In the genomic region with DNA sequence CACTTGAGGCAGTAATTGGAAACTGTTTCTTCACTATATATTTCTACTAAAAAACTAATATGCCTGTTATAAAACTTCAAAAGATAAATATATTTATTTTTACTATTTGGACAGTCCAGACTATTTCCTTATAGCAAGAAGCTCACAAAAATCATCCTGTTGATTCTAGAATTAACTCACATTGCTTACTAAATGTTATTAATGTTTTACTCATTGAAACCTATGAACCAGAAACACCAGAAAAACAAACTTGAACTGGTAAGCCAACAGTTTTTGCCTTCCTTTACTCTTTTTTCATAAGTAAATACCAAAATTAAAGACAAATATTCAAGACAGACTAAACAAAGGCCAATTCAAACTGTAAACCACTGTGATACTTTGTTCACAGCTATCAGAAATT, we compare ENCODE assay signal across 24 cellular contexts. TPM values are rescaled to one million over a fixed set of nuclear protein-coding genes. Genes with fewer than 3 reads are reported as not detected.
A peak's percentile ranks its signal among the peaks of the same experiment; 100 is the strongest.
DNase-seq lines count a peak whose midpoint lies in the region; ATAC-seq, FAIRE-seq and TF ChIP-seq lines count a peak whose summit lies in the region.
"Had no signal": no experiment of that assay in that cellular context is flagged by ENCODE, and none has a peak within 500 bp of the region (broad histone marks: within the 10 kb centered on the region; RNA-seq: fewer than 3 reads in every experiment).

No MANE protein-coding gene starts in this region.

- CTCF ChIA-PET in SK-N-SH (lab: Yijun Ruan, JAX), result interaction anchor here (1.4 kb wide), 2 partner anchors 10 kb away, joined by 3 to 4 read pairs; no protein-coding TSS in a partner anchor

- TF ChIP-seq CTCF in kidney (IDR thresholded peaks at IDR 0.05; ENCODE audit: borderline replicate concordance, extremely low read depth, insufficient read depth) (no peak), nephron (IDR thresholded peaks at IDR 0.05; ENCODE audit: unreplicated experiment in 3 of 3) (no peak), SK-N-SH (IDR thresholded peaks at IDR 0.05) (no peak)

- H3K36me3 ChIP-seq in kidney (ENCODE audit: control insufficient read depth in 1 of 2, insufficient read depth in 2 of 2, low read length in 2 of 2) (peaks cover 16 to 34% of the 10 kb centered on the region in 2 donors), SK-N-SH (replicated peaks in 1 of 2; ENCODE audit: control insufficient read depth in 1 of 2, insufficient read depth in 2 of 2, low read length in 1 of 2) (peaks cover 77 to 81% of the 10 kb centered on the region in 2 experiments)

- H3K4me1 Mint-ChIP-seq in nephron, result no peaks in the 10 kb centered on the region
- H3K4me1 Mint-ChIP-seq: B cell had no signal

- H3K9ac ChIP-seq in kidney (ENCODE audit: low read length in 2 of 2), result no peak overlapping the region
- H3K9ac ChIP-seq in SK-N-SH, result no peak overlapping the region
- H3K9ac ChIP-seq: BLaER1 had no signal

- H3K4me1 ChIP-seq in kidney (ENCODE audit: control insufficient read depth in 1 of 2, insufficient read depth in 1 of 2, low read depth in 1 of 2, low read length in 2 of 2), result peaks cover 0 to 14% of the 10 kb centered on the region in 2 donors
- no peaks in the 10 kb centered on the region for H3K4me1 ChIP-seq in SK-N-SH (ENCODE audit: control insufficient read depth in 1 of 2, insufficient read depth in 2 of 2, low read depth in 1 of 2, low read length in 1 of 2)
- H3K4me1 ChIP-seq: BLaER1, Caco-2, HAP-1 had no signal

- H3K36me3 Mint-ChIP-seq in nephron (ENCODE audit: low read depth), result peaks cover 66% of the 10 kb centered on the region

- H3K9me3 ChIP-seq in kidney (ENCODE audit: control insufficient read depth in 1 of 2, low read length in 2 of 2) (no peaks in the 10 kb centered on the region), SK-N-SH (no peaks in the 10 kb centered on the region)
- H3K9me3 ChIP-seq: BLaER1, Caco-2, HAP-1 had no signal

- H3K27ac ChIP-seq in kidney (ENCODE audit: low read depth in 2 of 2, low read length in 2 of 2), result peak overlapping the region; percentile 34 to 51
- H3K27ac ChIP-seq in SK-N-SH (ENCODE audit: low read depth in 2 of 2, low read length in 1 of 2), result no peak overlapping the region
- H3K27ac ChIP-seq: BLaER1, C4-2B had no signal

- H3F3A ChIP-seq in SK-N-SH (replicated peaks; ENCODE audit: insufficient read depth), result peaks cover 9% of the 10 kb centered on the region

- no peak overlapping the region for H2AFZ ChIP-seq in SK-N-SH (ENCODE audit: low read depth)

- DNase-seq in RCC 7860 (ENCODE audit: low spot score) (no peak), kidney (no peak), SHP77 treated with DMSO at 0.1 percent for 48 hours (lab: John Stamatoyannopoulos, UW) (no peak), SHP77 (lab: John Stamatoyannopoulos, UW) (no peak), SK-N-SH (no peak)
- DNase-seq: Caco-2; CD4-positive, CD25-positive, alpha-beta regulatory T cell; CD8-positive, alpha-beta T cell; DMS153; DND-41; GDM1; GOT3; HFFc6 had no signal

- FAIRE-seq in G401.6 (lab: Jason Lieb, UNC) (peak; percentile 33), RCC 7860 (lab: Jason Lieb, UNC) (peak; percentile 68), kidney (lab: Jason Lieb, UNC) (peak; percentile 90)
- FAIRE-seq: A204.1, GM12878, GM18507, H54 had no signal

- H3K4me2 ChIP-seq in SK-N-SH, result no peak overlapping the region
- H3K4me2 ChIP-seq: BLaER1 had no signal

- H3K27me3 Mint-ChIP-seq in nephron (ENCODE audit: low read depth), result no peaks in the 10 kb centered on the region
- H3K27me3 Mint-ChIP-seq: B cell; CD4-positive, CD25-positive, alpha-beta regulatory T cell had no signal

- H3K27me3 ChIP-seq in SK-N-SH (ENCODE audit: insufficient read depth), result no peaks in the 10 kb centered on the region
- H3K27me3 ChIP-seq: BLaER1 had no signal

- no peaks in the 10 kb centered on the region for H4K20me1 ChIP-seq in SK-N-SH (ENCODE audit: insufficient read depth)

- H3K79me2 ChIP-seq in SK-N-SH (ENCODE audit: insufficient read depth), result peaks cover 11% of the 10 kb centered on the region; the same call in 1 of the 2 replicates

- POLR2A ChIA-PET in SK-N-SH (lab: Yijun Ruan, JAX), result no interaction called here

- no peaks in the 10 kb centered on the region for H3K9me3 Mint-ChIP-seq in nephron
- H3K9me3 Mint-ChIP-seq: CD4-positive, CD25-positive, alpha-beta regulatory T cell; CD8-positive, alpha-beta T cell; HFFc6 had no signal

- H3K27ac Mint-ChIP-seq in nephron, result peak overlapping the region; percentile 29 to 78 (median 37)
- H3K27ac Mint-ChIP-seq: B cell; CD8-positive, alpha-beta T cell; HFFc6 had no signal

- peak overlapping the region in 1 of 2 donors; percentile 18 for H3K4me3 ChIP-seq in kidney (ENCODE audit: low read length in 2 of 2)
- no peak overlapping the region for H3K4me3 ChIP-seq in SK-N-SH (ENCODE audit: low read depth in 2 of 2, low read length in 1 of 2)
- H3K4me3 ChIP-seq: BLaER1, GM12878, HAP-1 had no signal

- no peak overlapping the region for H3K4me3 Mint-ChIP-seq in nephron
- H3K4me3 Mint-ChIP-seq: B cell; CD4-positive, CD25-positive, alpha-beta regulatory T cell; CD8-positive, alpha-beta T cell; HFFc6 had no signal

- no peaks in the 10 kb centered on the region for H3K9me2 ChIP-seq in SK-N-SH

- no peak for ATAC-seq in GM21576 (IDR thresholded peaks at IDR 0.05; ENCODE audit: unreplicated experiment)
- ATAC-seq: CD8-positive, alpha-beta T cell; GM12878 had no signal

- TF ChIP-seq RAD21 in SK-N-SH (IDR thresholded peaks at IDR 0.05; ENCODE audit: low read length), result no peak

- TF ChIP-seq EP300 in SK-N-SH (IDR thresholded peaks at IDR 0.05; ENCODE audit: borderline replicate concordance in 1 of 2, low read depth in 1 of 2, low read length in 1 of 2), result no peak

- intact Hi-C loops in kidney (cut with DNase I), result no loop called here

TF ChIP-seq in SK-N-SH, 30 proteins besides CTCF, POLR2A, EP300 and RAD21:
- TF ChIP-seq IRF3 (IDR thresholded peaks at IDR 0.05; ENCODE audit: low read depth, low read length), result no peak

RNA-seq across cellular contexts. Expression of gene TOMM70, which starts 26.4 kb away (rescaled TPM):
- total RNA-seq in kidney, result 42.7 TPM
- polyA plus RNA-seq in kidney (ENCODE audit: insufficient read depth, low read depth, low replicate concordance), result 27.6 TPM
- polyA plus RNA-seq in SK-N-SH (2012; rRNA removed), result 17.4 and 23.2 TPM in 2 replicates
- 26.5 and 30.9 TPM in 2 replicates for polyA plus RNA-seq in SK-N-SH (2012; cell fraction: cytosol; rRNA removed)
- 11.2 and 19.0 TPM in 2 replicates for polyA plus RNA-seq in SK-N-SH (2012; cell fraction: nucleus; rRNA removed)

RNA-seq across cellular contexts. Expression of gene LNP1, which starts 26.8 kb away (rescaled TPM):
- 4.4 TPM for total RNA-seq in kidney
- polyA plus RNA-seq in kidney (ENCODE audit: insufficient read depth, low read depth, low replicate concordance), result 1.7 TPM
- 2.3 and 2.5 TPM in 2 replicates for polyA plus RNA-seq in SK-N-SH (2012; rRNA removed)
- 2.8 and 3.7 TPM in 2 replicates for polyA plus RNA-seq in SK-N-SH (2012; cell fraction: cytosol; rRNA removed)
- 1.9 and 2.0 TPM in 2 replicates for polyA plus RNA-seq in SK-N-SH (2012; cell fraction: nucleus; rRNA removed)

RNA-seq across cellular contexts. Expression of gene NIT2, which starts 40.0 kb away (rescaled TPM):
- total RNA-seq in kidney, result 57.5 TPM
- polyA plus RNA-seq in kidney (ENCODE audit: insufficient read depth, low read depth, low replicate concordance), result 180 TPM
- 28.6 and 41.4 TPM in 2 replicates for polyA plus RNA-seq in SK-N-SH (2012; rRNA removed)
- polyA plus RNA-seq in SK-N-SH (2012; cell fraction: cytosol; rRNA removed), result 25.2 and 37.1 TPM in 2 replicates
- polyA plus RNA-seq in SK-N-SH (2012; cell fraction: nucleus; rRNA removed), result 101 and 147 TPM in 2 replicates

Comparison
In these comparisons a context has a peak if more than half of its experiments do, and no peak if none do; other contexts are left out.
1. H3K27ac ChIP-seq: peak in kidney (2 of 2); none in SK-N-SH (0 of 2).